ENCODE assay signal across 9 cellular contexts in genomic region chr11:62860835-62861563, GRCh38. TPM values are rescaled to one million over a fixed set of nuclear protein-coding genes. Genes with fewer than 3 reads are reported as not detected.
DNase-seq lines count a peak whose midpoint lies in the region; ATAC-seq, FAIRE-seq and TF ChIP-seq lines count a peak whose summit lies in the region.
"Had no signal": no experiment of that assay in that cellular context is flagged by ENCODE, and none has a peak within 500 bp of the region (broad histone marks: within the 10 kb centered on the region; RNA-seq: fewer than 3 reads in every experiment).

No MANE protein-coding gene starts in this region.

- H3K4me1 ChIP-seq in CD8-positive, alpha-beta memory T cell (ENCODE audit: insufficient read depth, low read length), result peaks cover 8% of the 10 kb centered on the region
- H3K4me1 ChIP-seq in Karpas-422 (ENCODE audit: low read length) (peaks cover 62% of the 10 kb centered on the region), GM12878 (ENCODE audit: control insufficient read depth, insufficient read depth, low read length) (peaks cover 23% of the 10 kb centered on the region)

- H3K27me3 ChIP-seq in CD8-positive, alpha-beta memory T cell (ENCODE audit: insufficient read depth, low read length, poor library complexity, severe bottlenecking), result no peaks in the 10 kb centered on the region
- H3K27me3 ChIP-seq in Karpas-422 (ENCODE audit: low read length), result no peaks in the 10 kb centered on the region
- no peaks in the 10 kb centered on the region for H3K27me3 ChIP-seq in GM12878 (replicated peaks in 1 of 2; ENCODE audit: control insufficient read depth in 2 of 2, insufficient read depth in 2 of 2, low read length in 1 of 2)

- peak overlapping the region in 2 of 8 donors; percentile 17 to 91 for H3K27ac Mint-ChIP-seq in CD8-positive, alpha-beta memory T cell

- no peaks in the 10 kb centered on the region for H3K36me3 ChIP-seq in CD8-positive, alpha-beta memory T cell (ENCODE audit: insufficient read depth, low read length)
- H3K36me3 ChIP-seq in Karpas-422 (ENCODE audit: insufficient read depth, low read length), result peaks cover 16% of the 10 kb centered on the region; the same call in 1 of the 2 replicates
- H3K36me3 ChIP-seq in GM12878 (ENCODE audit: control insufficient read depth in 2 of 2, insufficient read depth in 2 of 2, low read length in 1 of 2), result no peaks in the 10 kb centered on the region; a peak in 1 of 4 replicates

- no peak overlapping the region for H2AFZ ChIP-seq in Karpas-422 (ENCODE audit: low read length)
- H2AFZ ChIP-seq in GM12878 (ENCODE audit: control insufficient read depth, low read depth, low read length), result no peak overlapping the region

- peaks cover 84% of the 10 kb centered on the region for H3K79me2 ChIP-seq in Karpas-422 (ENCODE audit: low read length)
- H3K79me2 ChIP-seq in GM12878 (ENCODE audit: control insufficient read depth, insufficient read depth, low read length), result peaks cover 88% of the 10 kb centered on the region

- no TSS peak for BruUV-seq in GM12878 (replicated peaks; lab: Mats Ljungman, UMichigan)

- SMC1A ChIA-PET in GM12878 (lab: Charles Lee; ENCODE audit: uncharacterized antibody, unreplicated experiment), result interaction anchor here (0.6 to 3.5 kb wide), 24 partner anchors 8 to 895 kb away, joined by 3 to 33 read pairs (median 4); partner anchors contain the start of genes C11orf98, CSKMT, LBHD1 and SLC3A2

- no peak overlapping the region for H3K4me3 Mint-ChIP-seq in CD8-positive, alpha-beta memory T cell

- peak overlapping the region; percentile 66 for H3K4me2 ChIP-seq in Karpas-422 (ENCODE audit: low read depth, low read length, poor library complexity, severe bottlenecking)
- H3K4me2 ChIP-seq in GM12878 (ENCODE audit: control insufficient read depth, insufficient read depth), result peak overlapping the region; percentile 93

- TF ChIP-seq RAD21 in GM12878 (IDR thresholded peaks at IDR 0.05; ENCODE audit: insufficient read depth, low read depth, low read length), result no peak

- RAD21 ChIA-PET in GM12878 (lab: Charles Lee; ENCODE audit: unreplicated experiment), result interaction anchor here (0.7 to 3.9 kb wide), 11 partner anchors 9 to 436 kb away, joined by 3 to 57 read pairs (median 3); partner anchors contain the start of genes STX5, TMEM179B, WDR74 and ZBTB3

- no peak for TF ChIP-seq POLR2A in GM12878 (IDR thresholded peaks at IDR 0.05; ENCODE audit: low read depth, low read length)

- intact Hi-C loops in GM12878 (cut with micrococcal nuclease; ENCODE audit: unreplicated experiment), result loop anchor here (5.0 to 10.0 kb wide), 4 partner anchors 189 to 466 kb away; partner anchors contain the start of genes LBHD1, TUT1 and UQCC3

- no peak for FAIRE-seq in GM12878 (lab: Jason Lieb, UNC)

- POLR2A ChIA-PET in CD8-positive, alpha-beta memory T cell (lab: Charles Lee), result interaction anchor here (0.6 to 1.6 kb wide), 3 partner anchors 55 to 190 kb away, joined by 3 to 11 read pairs (median 5); partner anchors contain the start of gene TMEM179B
- POLR2A ChIA-PET in GM12878 (lab: Charles Lee), result interaction anchor here (0.5 to 4.1 kb wide), 17 partner anchors 9 to 308 kb away, joined by 3 to 44 read pairs (median 5); partner anchors contain the start of genes C11orf98, CSKMT, HNRNPUL2 and NXF1

- 19% methylated on average over 5 of the region's 5 CpGs for WGBS in GM12878 (ENCODE audit: insufficient coverage, insufficient replicate concordance, low lambda C conversion rate, missing lambda C conversion rate)

- no peak for TF ChIP-seq EP300 in GM12878 (IDR thresholded peaks at IDR 0.05; ENCODE audit: borderline replicate concordance in 1 of 2, control insufficient read depth in 1 of 2, low read depth in 2 of 2, low read length in 2 of 2)

- no peaks in the 10 kb centered on the region for H3K9me2 ChIP-seq in Karpas-422 (replicated peaks; ENCODE audit: insufficient read depth, low read length)

- peaks cover 0 to 1% (median 0%) of the 10 kb centered on the region in 3 donors for H3K36me3 Mint-ChIP-seq in CD8-positive, alpha-beta memory T cell

- in situ Hi-C loops in GM12878 (cut with MboI) (loop anchor here (10.0 kb wide), 1 partner anchor 436 kb away; no protein-coding TSS in a partner anchor), GM13977 (cut with MboI; ENCODE audit: low pct_unique_long_range_greater_than_20kb, low sequenced_read_pairs, unreplicated experiment) (loop anchor here (25.0 kb wide), 1 partner anchor 449 kb away; the partner anchor contains the start of gene SCGB1A1)

- H3K9me3 Mint-ChIP-seq in CD8-positive, alpha-beta memory T cell, result peaks cover 0 to 2% (median 0%) of the 10 kb centered on the region in 5 donors

- peak overlapping the region; percentile 62 for H3K9ac ChIP-seq in Karpas-422 (ENCODE audit: low read length)
- H3K9ac ChIP-seq in GM12878 (ENCODE audit: control insufficient read depth, insufficient read depth, low read length), result peak overlapping the region; percentile 52; the same call in 1 of the 2 replicates

- no peak overlapping the region for H3K4me3 ChIP-seq in CD8-positive, alpha-beta memory T cell (ENCODE audit: low read length)
- H3K4me3 ChIP-seq in Karpas-422 (ENCODE audit: low read length) (peak overlapping the region; percentile 47), GM12878 (peak overlapping the region; percentile 28; the same call in 1 of the 2 replicates)

- peak in 1 of 5 donors; percentile 3 for DNase-seq in CD8-positive, alpha-beta memory T cell
- DNase-seq in Karpas-422 (peak; percentile 44), GM12878 (ENCODE audit: low read depth, low spot score) (no peak), GM13977 (ENCODE audit: low spot score) (no peak)
- DNase-seq: GOT3, NCI-H1105 treated with DMSO at 0.1 percent for 48 hours had no signal

- H3K4me1 Mint-ChIP-seq in CD8-positive, alpha-beta memory T cell, result peaks cover 9 to 17% (median 17%) of the 10 kb centered on the region in 3 donors

- peaks cover 0 to under 1% of the 10 kb centered on the region in 2 donors for H3K27me3 Mint-ChIP-seq in CD8-positive, alpha-beta memory T cell

- ATAC-seq in GM12878, result peak; percentile 72
- ATAC-seq in GM21825 (IDR thresholded peaks at IDR 0.05; ENCODE audit: unreplicated experiment), result no peak
- ATAC-seq in HG02678 (IDR thresholded peaks at IDR 0.05; ENCODE audit: unreplicated experiment), result no peak

- TF ChIP-seq CTCF in GM12878 (IDR thresholded peaks at IDR 0.05 in 2 of 3, conservative IDR thresholded peaks at IDR 0.05 in 1 of 3; ENCODE audit: control insufficient read depth in 2 of 3, extremely low read depth in 1 of 3, insufficient read depth in 1 of 3, low read depth in 3 of 3, low read length in 3 of 3) (no peak), GM13977 (IDR thresholded peaks at IDR 0.05; ENCODE audit: extremely low read depth, insufficient read depth, missing control alignments) (no peak)

- H3K27ac ChIP-seq in CD8-positive, alpha-beta memory T cell (ENCODE audit: low read depth, low read length), result peak overlapping the region; percentile 38
- peak overlapping the region; percentile 85 for H3K27ac ChIP-seq in Karpas-422 (ENCODE audit: low read length)
- peak overlapping the region; percentile 61 for H3K27ac ChIP-seq in GM12878 (ENCODE audit: control insufficient read depth, insufficient read depth)

- CTCF ChIA-PET in CD8-positive, alpha-beta memory T cell (lab: Charles Lee), result interaction anchor here (1.0 to 4.4 kb wide), 10 partner anchors 18 to 479 kb away, joined by 3 to 56 read pairs (median 3); partner anchors contain the start of genes C11orf98, CSKMT, SLC3A2 and TMEM179B
- CTCF ChIA-PET in GM12878 (lab: Yijun Ruan, JAX), result interaction anchor here (0.8 to 8.0 kb wide), 20 partner anchors 7 to 466 kb away, joined by 3 to 131 read pairs (median 6); partner anchors contain the start of genes POLR2G, SLC3A2, TAF6L and TEX54

- H4K20me1 ChIP-seq in Karpas-422 (ENCODE audit: insufficient read depth, low read depth, low read length), result peaks cover 12% of the 10 kb centered on the region; the same call in 1 of the 2 replicates
- H4K20me1 ChIP-seq in GM12878 (ENCODE audit: control insufficient read depth, insufficient read depth), result no peaks in the 10 kb centered on the region

- no peaks in the 10 kb centered on the region for H3K9me3 ChIP-seq in CD8-positive, alpha-beta memory T cell (ENCODE audit: low read length)
- H3K9me3 ChIP-seq in Karpas-422 (ENCODE audit: low read length) (no peaks in the 10 kb centered on the region), GM12878 (replicated peaks; ENCODE audit: control insufficient read depth, insufficient read depth, low read length) (no peaks in the 10 kb centered on the region)

RNA-seq across cellular contexts. Expression of gene SLC3A2, which starts 19.7 kb away (rescaled TPM):
- 100 to 1,000 TPM; 426 to 430 TPM for total RNA-seq in CD8-positive, alpha-beta memory T cell
- 180 TPM for polyA plus RNA-seq in CD8-positive, alpha-beta memory T cell
- 167 and 208 TPM in 2 replicates for total RNA-seq in Karpas-422 (2014; rRNA removed; shearing (Covaris generic); ENCODE audit: low replicate concordance)
- total RNA-seq in GM12878 (2013; cell fraction: nucleolus; rRNA removed), result 136 and 176 TPM in 2 replicates
- 143 and 147 TPM in 2 replicates for total RNA-seq in GM12878 (2014; rRNA removed)
- 72.2 and 79.6 TPM in 2 replicates for total RNA-seq in GM12878 (2014; rRNA removed; fragmentation: Illumina TruSeq; extraction: Trizol)
- 113 and 114 TPM in 2 replicates for total RNA-seq in GM12878 (2021)
- 90.7 TPM for polyA plus RNA-seq in GM12878 (2011; ENCODE audit: low read depth)
- polyA plus RNA-seq in GM12878 (2011; rRNA removed), result 127 and 134 TPM in 2 replicates
- 156 and 165 TPM in 2 replicates for polyA plus RNA-seq in GM12878 (2011; cell fraction: cytosol; rRNA removed)
- polyA plus RNA-seq in GM12878 (2011; cell fraction: nucleus; rRNA removed), result 299 and 395 TPM in 2 replicates
- 117 and 182 TPM in 2 replicates for polyA plus RNA-seq in GM12878 (2012)
- polyA plus RNA-seq in GM12878 (2014; fragmentation: Illumina TruSeq; extraction: Trizol), result 79.7 and 80.9 TPM in 2 replicates
- 10 to 100 TPM in 1 of 2 experiments, 1 to 10 TPM in 1; 6.9 to 17.0 TPM for polyA plus RNA-seq in GM12878 (2014; fragmentation: Nextera tagmentation; extraction: Ambion mirVana)
- 98.0 and 105 TPM in 2 replicates for polyA plus RNA-seq in GM12878 (2014; rRNA removed)
- 100 to 1,000 TPM; 148 to 158 TPM for polyA plus RNA-seq in GM12878 (2016; fragmentation: Nextera tagmentation; extraction: Ambion mirVana)
- polyA minus RNA-seq in GM12878 (2011; rRNA and poly(A)+ RNA removed), result 78.4 and 115 TPM in 2 replicates
- 83.3 and 96.2 TPM in 2 replicates for polyA minus RNA-seq in GM12878 (2011; cell fraction: cytosol; rRNA and poly(A)+ RNA removed)
- polyA minus RNA-seq in GM12878 (2011; cell fraction: nucleus; rRNA and poly(A)+ RNA removed), result 89.7 and 103 TPM in 2 replicates

RNA-seq across cellular contexts. Expression of gene WDR74, which starts 21.6 kb away (rescaled TPM):
- total RNA-seq in CD8-positive, alpha-beta memory T cell, result 100 to 1,000 TPM; 124 to 131 TPM
- 42.4 TPM for polyA plus RNA-seq in CD8-positive, alpha-beta memory T cell
- 44.0 and 123 TPM in 2 replicates for total RNA-seq in Karpas-422 (2014; rRNA removed; shearing (Covaris generic); ENCODE audit: low replicate concordance)
- 62.3 and 66.4 TPM in 2 replicates for total RNA-seq in GM12878 (2013; cell fraction: nucleolus; rRNA removed)
- total RNA-seq in GM12878 (2014; rRNA removed) (101 and 103 TPM in 2 replicates), GM12878 (2014; rRNA removed; fragmentation: Illumina TruSeq; extraction: Trizol) (54.4 and 58.0 TPM in 2 replicates), GM12878 (2021) (63.8 and 72.3 TPM in 2 replicates)
- polyA plus RNA-seq in GM12878 (2011; ENCODE audit: low read depth), result 38.3 TPM
- polyA plus RNA-seq in GM12878 (2011; rRNA removed) (36.2 and 54.3 TPM in 2 replicates), GM12878 (2014; fragmentation: Illumina TruSeq; extraction: Trizol) (34.5 and 54.3 TPM in 2 replicates), GM12878 (2014; fragmentation: Nextera tagmentation; extraction: Ambion mirVana) (10 to 100 TPM; 18.2 to 54.5 TPM), GM12878 (2014; rRNA removed) (86.6 and 99.0 TPM in 2 replicates), GM12878 (2016; fragmentation: Nextera tagmentation; extraction: Ambion mirVana) (10 to 100 TPM; 63.4 to 74.4 TPM)
- polyA plus RNA-seq in GM12878 (2011; cell fraction: cytosol; rRNA removed), result 69.3 and 90.8 TPM in 2 replicates
- 163 and 166 TPM in 2 replicates for polyA plus RNA-seq in GM12878 (2011; cell fraction: nucleus; rRNA removed)
- 51.9 and 71.4 TPM in 2 replicates for polyA plus RNA-seq in GM12878 (2012)
- 68.5 and 73.3 TPM in 2 replicates for polyA minus RNA-seq in GM12878 (2011; rRNA and poly(A)+ RNA removed)
- 33.9 and 55.1 TPM in 2 replicates for polyA minus RNA-seq in GM12878 (2011; cell fraction: cytosol; rRNA and poly(A)+ RNA removed)
- 141 and 157 TPM in 2 replicates for polyA minus RNA-seq in GM12878 (2011; cell fraction: nucleus; rRNA and poly(A)+ RNA removed)

RNA-seq across cellular contexts. Expression of gene TEX54, which starts 28.4 kb away (rescaled TPM):
- under 1 TPM in 1 of 2 experiments, not detected in 1; 0.50 TPM for total RNA-seq in CD8-positive, alpha-beta memory T cell
- 0.66 TPM for polyA plus RNA-seq in CD8-positive, alpha-beta memory T cell
- 2.7 TPM in 1 of 2 replicates, not detected in the other for total RNA-seq in Karpas-422 (2014; rRNA removed; shearing (Covaris generic); ENCODE audit: low replicate concordance)
- not detected in 2 replicates for total RNA-seq in GM12878 (2013; cell fraction: nucleolus; rRNA removed)
- total RNA-seq in GM12878 (2014; rRNA removed), result 0.68 TPM in 1 of 2 replicates, not detected in the other
- not detected in 2 replicates for total RNA-seq in GM12878 (2014; rRNA removed; fragmentation: Illumina TruSeq; extraction: Trizol)
- total RNA-seq in GM12878 (2021), result not detected in 2 replicates
- polyA plus RNA-seq in GM12878 (2011; ENCODE audit: low read depth), result not detected
- not detected in 2 replicates for polyA plus RNA-seq in GM12878 (2011; rRNA removed)
- not detected in 2 replicates for polyA plus RNA-seq in GM12878 (2011; cell fraction: cytosol; rRNA removed)
- 0.48 TPM in 1 of 2 replicates, not detected in the other for polyA plus RNA-seq in GM12878 (2011; cell fraction: nucleus; rRNA removed)
- 0.58 TPM in 1 of 2 replicates, not detected in the other for polyA plus RNA-seq in GM12878 (2012)
- polyA plus RNA-seq in GM12878 (2014; fragmentation: Illumina TruSeq; extraction: Trizol), result not detected in 2 replicates
- not detected for polyA plus RNA-seq in GM12878 (2014; fragmentation: Nextera tagmentation; extraction: Ambion mirVana)
- not detected in 2 replicates for polyA plus RNA-seq in GM12878 (2014; rRNA removed)
- under 1 TPM; 0.38 to 0.51 TPM for polyA plus RNA-seq in GM12878 (2016; fragmentation: Nextera tagmentation; extraction: Ambion mirVana)
- polyA minus RNA-seq in GM12878 (2011; rRNA and poly(A)+ RNA removed), result not detected in 2 replicates
- not detected in 2 replicates for polyA minus RNA-seq in GM12878 (2011; cell fraction: cytosol; rRNA and poly(A)+ RNA removed)
- polyA minus RNA-seq in GM12878 (2011; cell fraction: nucleus; rRNA and poly(A)+ RNA removed), result 1.1 TPM in 1 of 2 replicates, not detected in the other
- polyA plus RNA-seq: adipose tissue had no signal

RNA-seq across cellular contexts. Expression of gene STX5, which starts 29.1 kb away (rescaled TPM):
- 10 to 100 TPM; 34.7 to 35.3 TPM for total RNA-seq in CD8-positive, alpha-beta memory T cell
- polyA plus RNA-seq in CD8-positive, alpha-beta memory T cell, result 37.2 TPM
- 30.0 and 39.9 TPM in 2 replicates for total RNA-seq in Karpas-422 (2014; rRNA removed; shearing (Covaris generic); ENCODE audit: low replicate concordance)
- 28.8 and 33.0 TPM in 2 replicates for total RNA-seq in GM12878 (2013; cell fraction: nucleolus; rRNA removed)
- total RNA-seq in GM12878 (2014; rRNA removed) (32.3 and 35.4 TPM in 2 replicates), GM12878 (2014; rRNA removed; fragmentation: Illumina TruSeq; extraction: Trizol) (23.5 and 24.8 TPM in 2 replicates), GM12878 (2021) (28.6 and 33.5 TPM in 2 replicates)
- 19.9 TPM for polyA plus RNA-seq in GM12878 (2011; ENCODE audit: low read depth)
- polyA plus RNA-seq in GM12878 (2011; rRNA removed) (22.1 and 30.0 TPM in 2 replicates), GM12878 (2014; fragmentation: Illumina TruSeq; extraction: Trizol) (25.0 and 30.7 TPM in 2 replicates), GM12878 (2014; fragmentation: Nextera tagmentation; extraction: Ambion mirVana) (1 to 10 TPM; 3.8 to 4.5 TPM), GM12878 (2014; rRNA removed) (31.1 and 32.8 TPM in 2 replicates), GM12878 (2016; fragmentation: Nextera tagmentation; extraction: Ambion mirVana) (10 to 100 TPM; 21.6 to 21.9 TPM)
- 38.2 and 43.3 TPM in 2 replicates for polyA plus RNA-seq in GM12878 (2011; cell fraction: cytosol; rRNA removed)
- 29.4 and 36.1 TPM in 2 replicates for polyA plus RNA-seq in GM12878 (2011; cell fraction: nucleus; rRNA removed)
- polyA plus RNA-seq in GM12878 (2012), result 34.5 and 35.2 TPM in 2 replicates
- 45.3 and 57.3 TPM in 2 replicates for polyA minus RNA-seq in GM12878 (2011; rRNA and poly(A)+ RNA removed)
- 9.8 and 11.3 TPM in 2 replicates for polyA minus RNA-seq in GM12878 (2011; cell fraction: cytosol; rRNA and poly(A)+ RNA removed)
- polyA minus RNA-seq in GM12878 (2011; cell fraction: nucleus; rRNA and poly(A)+ RNA removed), result 15.1 and 16.0 TPM in 2 replicates

RNA-seq across cellular contexts. Expression of gene NXF1, which starts 55.8 kb away (rescaled TPM):
- 100 to 1,000 TPM; 112 to 126 TPM for total RNA-seq in CD8-positive, alpha-beta memory T cell
- polyA plus RNA-seq in CD8-positive, alpha-beta memory T cell, result 81.2 TPM
- 37.5 and 41.1 TPM in 2 replicates for total RNA-seq in Karpas-422 (2014; rRNA removed; shearing (Covaris generic); ENCODE audit: low replicate concordance)
- total RNA-seq in GM12878 (2013; cell fraction: nucleolus; rRNA removed), result 67.4 and 78.6 TPM in 2 replicates
- 30.6 and 31.8 TPM in 2 replicates for total RNA-seq in GM12878 (2014; rRNA removed)
- total RNA-seq in GM12878 (2014; rRNA removed; fragmentation: Illumina TruSeq; extraction: Trizol), result 22.4 and 28.0 TPM in 2 replicates
- 51.8 and 56.2 TPM in 2 replicates for total RNA-seq in GM12878 (2021)
- polyA plus RNA-seq in GM12878 (2011; ENCODE audit: low read depth), result 42.2 TPM
- 8.9 and 20.7 TPM in 2 replicates for polyA plus RNA-seq in GM12878 (2011; rRNA removed)
- polyA plus RNA-seq in GM12878 (2011; cell fraction: cytosol; rRNA removed), result 40.7 and 50.6 TPM in 2 replicates
- 196 and 244 TPM in 2 replicates for polyA plus RNA-seq in GM12878 (2011; cell fraction: nucleus; rRNA removed)
- polyA plus RNA-seq in GM12878 (2012), result 49.3 and 62.3 TPM in 2 replicates
- polyA plus RNA-seq in GM12878 (2014; fragmentation: Illumina TruSeq; extraction: Trizol), result 74.9 and 84.9 TPM in 2 replicates
- 10 to 100 TPM; 23.4 to 37.5 TPM for polyA plus RNA-seq in GM12878 (2014; fragmentation: Nextera tagmentation; extraction: Ambion mirVana)
- polyA plus RNA-seq in GM12878 (2014; rRNA removed), result 43.7 and 64.1 TPM in 2 replicates
- polyA plus RNA-seq in GM12878 (2016; fragmentation: Nextera tagmentation; extraction: Ambion mirVana), result 10 to 100 TPM; 71.7 to 75.5 TPM
- 21.9 and 22.9 TPM in 2 replicates for polyA minus RNA-seq in GM12878 (2011; rRNA and poly(A)+ RNA removed)
- 13.2 and 14.7 TPM in 2 replicates for polyA minus RNA-seq in GM12878 (2011; cell fraction: cytosol; rRNA and poly(A)+ RNA removed)
- polyA minus RNA-seq in GM12878 (2011; cell fraction: nucleus; rRNA and poly(A)+ RNA removed), result 26.2 and 37.8 TPM in 2 replicates
